ENCODE assay signal across 7 cellular contexts in the genomic region with DNA sequence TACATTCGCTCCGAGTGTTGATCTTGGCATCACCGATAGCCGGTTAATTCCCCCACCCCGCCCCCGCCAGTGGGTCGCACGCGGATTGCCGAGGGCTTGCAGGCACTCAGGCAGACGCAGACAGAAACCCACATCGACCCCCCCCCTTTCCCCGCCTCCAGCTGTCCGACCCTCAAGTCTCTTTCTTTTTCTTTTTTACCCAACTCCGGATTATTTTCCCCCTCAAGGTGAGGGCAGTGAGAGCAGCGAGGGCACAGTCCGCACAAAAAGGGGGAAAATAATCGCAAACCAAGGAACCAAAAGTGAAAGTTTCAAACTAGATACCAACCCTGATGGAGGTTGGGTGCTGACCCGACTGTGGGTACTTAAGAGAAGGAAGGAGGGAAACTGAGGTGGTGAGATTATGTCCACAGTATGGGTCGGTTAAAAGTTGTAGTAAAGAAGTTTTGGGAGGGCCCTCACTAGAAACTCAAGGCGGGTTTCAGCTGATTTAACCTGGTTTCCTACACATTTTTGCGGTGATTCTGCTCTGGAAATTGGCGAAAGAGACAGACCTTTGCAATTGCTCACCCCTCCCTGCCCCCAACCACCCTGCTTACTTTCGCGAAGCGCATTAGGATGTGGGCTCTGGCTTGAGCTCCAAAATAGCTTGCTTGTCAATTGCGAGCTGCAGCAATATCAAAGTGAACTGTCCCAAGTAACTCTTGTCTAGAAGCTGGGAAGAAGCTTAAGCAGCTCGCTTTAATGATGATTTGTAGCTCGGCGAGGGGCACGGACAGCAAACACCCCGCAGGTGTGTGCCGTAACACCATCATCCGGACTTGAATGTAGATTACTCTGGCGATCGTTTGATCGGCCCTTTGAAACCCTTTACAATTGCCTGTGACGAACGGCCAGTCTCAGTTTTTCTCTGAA. TPM values are rescaled to one million over a fixed set of nuclear protein-coding genes. Genes with fewer than 3 reads are reported as not detected.
DNase-seq lines count a peak whose midpoint lies in the region; ATAC-seq, FAIRE-seq and TF ChIP-seq lines count a peak whose summit lies in the region.

No MANE protein-coding gene starts in this region.

- H3K9me3 Mint-ChIP-seq in activated T-helper 1 cell treated with anti-CD3 and anti-CD28 coated beads, Interleukin-12 subunit alpha, Interleukin-12 subunit beta, Interleukin-2, Interleukin-4 antibody, amounts not matched to agents 30 ng/mL and 10 ng/mL and 1 ng/mL, durations not matched to agents 14 hours and 24 hours and 36 hours, result peaks cover 4% of the 10 kb centered on the region
- peaks cover 2% of the 10 kb centered on the region for H3K9me3 Mint-ChIP-seq in stimulated activated memory B cell treated with anti-CD40 and anti-IgM and Interleukin-4, amounts not matched to agents 10 μg/mL and 1 μg/mL and 100 μg/mL, for 72 hours

- no peak for FAIRE-seq in keratinocyte (lab: Jason Lieb, UNC)

- H3K4me3 Mint-ChIP-seq in activated T-helper 1 cell treated with anti-CD3 and anti-CD28 coated beads, Interleukin-12 subunit alpha, Interleukin-12 subunit beta, Interleukin-2, Interleukin-4 antibody, amounts not matched to agents 30 ng/mL and 10 ng/mL and 1 ng/mL, durations not matched to agents 14 hours and 24 hours and 36 hours, result peak overlapping the region; percentile 51
- peak overlapping the region; percentile 73 for H3K4me3 Mint-ChIP-seq in stimulated activated memory B cell treated with anti-CD40 and anti-IgM and Interleukin-4, amounts not matched to agents 10 μg/mL and 1 μg/mL and 100 μg/mL, for 72 hours

- peaks cover 66% of the 10 kb centered on the region for H3K4me1 ChIP-seq in HUES64 (ENCODE audit: insufficient read depth, low read length)
- H3K4me1 ChIP-seq in keratinocyte (ENCODE audit: control insufficient read depth, extremely low read depth, insufficient read depth, low read length), result peaks cover 4% of the 10 kb centered on the region

- no peak for TF ChIP-seq CTCF in keratinocyte (optimal IDR thresholded peaks at IDR 0.05 in 1 of 3, IDR thresholded peaks at IDR 0.05 in 1 of 3, conservative IDR thresholded peaks at IDR 0.05 in 1 of 3; ENCODE audit: extremely low read depth in 1 of 3, insufficient read depth in 2 of 3, low read length in 3 of 3)

- H3K36me3 ChIP-seq in HUES64 (ENCODE audit: insufficient read depth, low read length), result no peaks in the 10 kb centered on the region
- no peaks in the 10 kb centered on the region for H3K36me3 ChIP-seq in keratinocyte (ENCODE audit: control insufficient read depth in 2 of 2, extremely low read depth in 1 of 2, insufficient read depth in 2 of 2, low read length in 2 of 2)

- H3K9me1 ChIP-seq in keratinocyte (ENCODE audit: control insufficient read depth, extremely low read depth, insufficient read depth, low read length), result no peaks in the 10 kb centered on the region

- peaks cover 67% of the 10 kb centered on the region for H3K27me3 Mint-ChIP-seq in activated T-helper 1 cell treated with anti-CD3 and anti-CD28 coated beads, Interleukin-12 subunit alpha, Interleukin-12 subunit beta, Interleukin-2, Interleukin-4 antibody, amounts not matched to agents 30 ng/mL and 10 ng/mL and 1 ng/mL, durations not matched to agents 14 hours and 24 hours and 36 hours (ENCODE audit: insufficient read depth)
- H3K27me3 Mint-ChIP-seq in stimulated activated memory B cell treated with anti-CD40 and anti-IgM and Interleukin-4, amounts not matched to agents 10 μg/mL and 1 μg/mL and 100 μg/mL, for 72 hours, result peaks cover 97% of the 10 kb centered on the region

- H3K27me3 ChIP-seq in HUES64 (ENCODE audit: insufficient read depth, low read length) (peaks cover 35% of the 10 kb centered on the region), keratinocyte (ENCODE audit: control insufficient read depth, extremely low read depth, insufficient read depth, low read length) (peaks cover 86% of the 10 kb centered on the region)

- intact Hi-C loops in activated T-helper 1 cell treated with anti-CD3 and anti-CD28 coated beads, Interleukin-12 subunit alpha, Interleukin-12 subunit beta, Interleukin-2, Interleukin-4 antibody, amounts not matched to agents 30 ng/mL and 10 ng/mL and 1 ng/mL, durations not matched to agents 14 hours and 24 hours and 36 hours (cut with micrococcal nuclease), result loop anchor here (1.0 to 5.0 kb wide), 3 partner anchors 27 to 955 kb away; no protein-coding TSS in a partner anchor

- peaks cover 3% of the 10 kb centered on the region for H4K20me1 ChIP-seq in keratinocyte (ENCODE audit: control insufficient read depth, extremely low read depth, insufficient read depth, low read length)

- under 1% methylated on average over 39 of the region's 39 CpGs for WGBS in HUES64

- ATAC-seq in stimulated activated memory B cell treated with anti-CD40 and anti-IgM and Interleukin-4, amounts not matched to agents 10 μg/mL and 1 μg/mL and 100 μg/mL, for 72 hours, result no peak

- in situ Hi-C loops in G401 (cut with HindIII; ENCODE audit: low sequenced_read_pairs), result no loop called here

- H2AFZ ChIP-seq in keratinocyte (ENCODE audit: control insufficient read depth, low read length), result no peak overlapping the region

- peak overlapping the region; percentile 61 for H3K27ac Mint-ChIP-seq in activated T-helper 1 cell treated with anti-CD3 and anti-CD28 coated beads, Interleukin-12 subunit alpha, Interleukin-12 subunit beta, Interleukin-2, Interleukin-4 antibody, amounts not matched to agents 30 ng/mL and 10 ng/mL and 1 ng/mL, durations not matched to agents 14 hours and 24 hours and 36 hours
- no peak overlapping the region for H3K27ac Mint-ChIP-seq in stimulated activated memory B cell treated with anti-CD40 and anti-IgM and Interleukin-4, amounts not matched to agents 10 μg/mL and 1 μg/mL and 100 μg/mL, for 72 hours

- H3K4me3 ChIP-seq in HUES64 (ENCODE audit: low read length) (peak overlapping the region; percentile 57), keratinocyte (ENCODE audit: control insufficient read depth in 2 of 3, extremely low read depth in 1 of 3, insufficient read depth in 2 of 3, low read depth in 1 of 3, low read length in 3 of 3) (peak overlapping the region in 2 of 3 experiments; percentile 9 to 56)

- H3K9ac ChIP-seq in HUES64 (ENCODE audit: low read depth, low read length) (peak overlapping the region; percentile 52), keratinocyte (ENCODE audit: control insufficient read depth, extremely low read depth, insufficient read depth, low read length) (no peak overlapping the region)

- peaks cover 2% of the 10 kb centered on the region for H3K36me3 Mint-ChIP-seq in activated T-helper 1 cell treated with anti-CD3 and anti-CD28 coated beads, Interleukin-12 subunit alpha, Interleukin-12 subunit beta, Interleukin-2, Interleukin-4 antibody, amounts not matched to agents 30 ng/mL and 10 ng/mL and 1 ng/mL, durations not matched to agents 14 hours and 24 hours and 36 hours (ENCODE audit: low read depth)
- H3K36me3 Mint-ChIP-seq in stimulated activated memory B cell treated with anti-CD40 and anti-IgM and Interleukin-4, amounts not matched to agents 10 μg/mL and 1 μg/mL and 100 μg/mL, for 72 hours, result no peaks in the 10 kb centered on the region

- H3K79me2 ChIP-seq in keratinocyte (ENCODE audit: control insufficient read depth, insufficient read depth, low read length), result no peaks in the 10 kb centered on the region

- dilution Hi-C loops in keratinocyte (cut with MboI; ENCODE audit: extremely low pct_ligation_motif_present, low sequenced_read_pairs), result loop anchor here (25.0 kb wide), 1 partner anchor 510 kb away; no protein-coding TSS in a partner anchor

- H3K27ac ChIP-seq in HUES64 (ENCODE audit: low read depth, low read length), result no peak overlapping the region; the same call in 1 of the 2 replicates
- no peak overlapping the region for H3K27ac ChIP-seq in keratinocyte (ENCODE audit: control insufficient read depth, insufficient read depth, low read length)

- H3K4me1 Mint-ChIP-seq in activated T-helper 1 cell treated with anti-CD3 and anti-CD28 coated beads, Interleukin-12 subunit alpha, Interleukin-12 subunit beta, Interleukin-2, Interleukin-4 antibody, amounts not matched to agents 30 ng/mL and 10 ng/mL and 1 ng/mL, durations not matched to agents 14 hours and 24 hours and 36 hours (ENCODE audit: low read depth), result peaks cover 10% of the 10 kb centered on the region
- peaks cover 7% of the 10 kb centered on the region for H3K4me1 Mint-ChIP-seq in stimulated activated memory B cell treated with anti-CD40 and anti-IgM and Interleukin-4, amounts not matched to agents 10 μg/mL and 1 μg/mL and 100 μg/mL, for 72 hours

- H3K4me2 ChIP-seq in keratinocyte (ENCODE audit: control insufficient read depth, extremely low read depth, insufficient read depth, low read depth, low read length), result peak overlapping the region; percentile 55

- no peak for DNase-seq in activated T-helper 1 cell treated with anti-CD3 and anti-CD28 coated beads, Interleukin-12 subunit alpha, Interleukin-12 subunit beta, Interleukin-2, Interleukin-4 antibody, amounts not matched to agents 30 ng/mL and 10 ng/mL and 1 ng/mL, durations not matched to agents 14 hours and 24 hours and 36 hours (ENCODE audit: low spot score)
- DNase-seq in keratinocyte (ENCODE audit: low read depth, low spot score), result no peak
- DNase-seq in HuH-7 (ENCODE audit: low spot score), result no peak
- no peak for DNase-seq in SIG-M5 (lab: John Stamatoyannopoulos, UW)
- DNase-seq in G401 (ENCODE audit: low spot score), result no peak

- H3K9me3 ChIP-seq in HUES64 (ENCODE audit: insufficient read depth, low read depth, low read length) (no peaks in the 10 kb centered on the region), keratinocyte (ENCODE audit: control insufficient read depth, low read depth, low read length) (peaks cover 4% of the 10 kb centered on the region)

RNA-seq across cellular contexts. Expression of a gene that starts 15.7 kb away (rescaled TPM):
- 174 TPM for polyA plus RNA-seq in HUES64 (2013, experiment 1 of 2)
- polyA plus RNA-seq in HUES64 (2013, experiment 2 of 2), result 191 TPM
- total RNA-seq in activated T-helper 1 cell treated with anti-CD3 and anti-CD28 coated beads, Interleukin-12 subunit alpha, Interleukin-12 subunit beta, Interleukin-2, Interleukin-4 antibody, amounts not matched to agents 30 ng/mL and 10 ng/mL and 1 ng/mL, durations not matched to agents 14 hours and 24 hours and 36 hours, result 0.07 and 0.10 TPM in 2 replicates
- not detected in 3 replicates for polyA plus RNA-seq in keratinocyte
- polyA plus RNA-seq in keratinocyte (2011; ENCODE audit: low read depth), result not detected
- polyA plus RNA-seq in keratinocyte (2011; cell fraction: cytosol; rRNA removed), result not detected in 2 replicates
- polyA plus RNA-seq in keratinocyte (2011; cell fraction: nucleus; rRNA removed), result 0.04 and 0.07 TPM in 2 replicates
- 0.08 TPM in 1 of 2 replicates, not detected in the other for polyA plus RNA-seq in keratinocyte (2012; ENCODE audit: low replicate concordance)
- polyA minus RNA-seq in keratinocyte, result not detected in 3 replicates
- polyA minus RNA-seq in keratinocyte (2011; cell fraction: cytosol; rRNA and poly(A)+ RNA removed), result not detected
- not detected in 2 replicates for polyA minus RNA-seq in keratinocyte (2011; cell fraction: nucleus; rRNA and poly(A)+ RNA removed)
- not detected in 2 replicates for total RNA-seq in G401 (2014; rRNA removed; shearing (Covaris generic))
